ENCODE assay signal across 8 cellular contexts in the genomic region with DNA sequence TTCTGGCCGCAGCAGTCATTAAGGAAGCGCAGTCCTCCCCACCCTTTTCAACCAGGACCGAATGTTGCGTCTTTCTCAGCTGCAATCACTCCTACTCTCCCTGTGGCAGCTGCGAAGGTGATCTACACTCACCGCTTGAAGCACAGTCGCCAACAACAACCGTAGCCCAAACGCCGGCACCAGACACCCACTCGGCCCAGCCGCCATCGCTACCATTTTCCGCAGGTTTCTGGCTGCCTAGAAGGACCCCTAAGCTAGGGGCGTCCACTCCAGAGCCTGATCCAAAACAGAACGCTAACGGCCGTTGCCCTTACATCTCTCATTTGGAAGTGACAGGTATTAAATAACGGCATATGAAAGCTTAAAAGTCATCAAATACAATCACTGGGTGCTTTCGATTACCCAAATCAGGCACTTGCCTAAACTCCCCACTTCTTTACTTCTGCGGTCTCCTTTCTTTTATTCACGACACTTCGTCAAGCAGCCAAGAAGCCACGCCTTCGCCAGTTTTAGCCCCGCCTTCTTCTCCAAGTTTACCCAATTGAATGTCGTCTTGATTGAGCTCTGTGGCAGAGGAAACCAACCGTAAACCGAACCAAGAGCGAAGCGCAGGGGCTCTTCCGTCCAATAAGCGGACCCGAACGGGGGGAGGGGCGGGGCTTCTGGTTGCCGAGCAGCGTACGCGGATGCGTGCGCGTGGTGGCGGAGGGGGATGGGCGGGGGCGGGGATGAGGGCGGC. TPM values are rescaled to one million over a fixed set of nuclear protein-coding genes. Genes with fewer than 3 reads are reported as not detected.
A peak's percentile ranks its signal among the peaks of the same experiment; 100 is the strongest.
DNase-seq lines count a peak whose midpoint lies in the region; ATAC-seq and TF ChIP-seq lines count a peak whose summit lies in the region.

A gene (minus strand): TSS at position 231 of the 739 bp plus-strand sequence. CDS start 15 bp downstream, at position 216.

- H3K4me1 Mint-ChIP-seq in CD4-positive, alpha-beta memory T cell, result peaks cover 29 to 43% (median 41%) of the 10 kb centered on the region in 4 donors
- peaks cover 40% of the 10 kb centered on the region for H3K4me1 Mint-ChIP-seq in activated CD4-positive, alpha-beta memory T cell treated with anti-CD3 and anti-CD28 coated beads for 36 hours (ENCODE audit: low read depth)

- H3K4me1 ChIP-seq in CD4-positive, alpha-beta memory T cell (ENCODE audit: insufficient read depth, low read length), result peaks cover 47% of the 10 kb centered on the region
- peaks cover 18 to 21% of the 10 kb centered on the region in 2 donors for H3K4me1 ChIP-seq in duodenal mucosa (ENCODE audit: control insufficient read depth in 1 of 2, insufficient read depth in 2 of 2, low read length in 2 of 2)
- H3K4me1 ChIP-seq in liver (ENCODE audit: control insufficient read depth in 4 of 4, insufficient read depth in 4 of 4, low read length in 3 of 4), result peaks cover 3 to 25% (median 13%) of the 10 kb centered on the region in 4 donors

- DNase-seq in CD4-positive, alpha-beta memory T cell, result peak; percentile 98 to 100 (median 99)
- peak; percentile 99 for DNase-seq in HK-2 (ENCODE audit: unreplicated experiment)
- DNase-seq in NCI-H82 treated with DMSO at 0.1 percent for 48 hours (lab: John Stamatoyannopoulos, UW; ENCODE audit: unreplicated experiment), result peak; percentile 99
- DNase-seq in activated CD4-positive, alpha-beta memory T cell treated with anti-CD3 and anti-CD28 coated beads for 36 hours, result peak; percentile 99
- DNase-seq in stimulated activated CD4-positive, alpha-beta T cell treated with anti-CD3 and anti-CD28 coated beads, Interleukin-4, amount 100 ng/mL, for 24 hours, result peak; percentile 99

- TF ChIP-seq RAD21 in liver (IDR thresholded peaks at IDR 0.05), result peak in 1 of 2 donors; percentile 2

- H3K27me3 ChIP-seq in CD4-positive, alpha-beta memory T cell (ENCODE audit: insufficient read depth, low read length), result no peaks in the 10 kb centered on the region
- H3K27me3 ChIP-seq in duodenal mucosa (ENCODE audit: control insufficient read depth in 1 of 2, insufficient read depth in 2 of 2, low read length in 2 of 2) (no peaks in the 10 kb centered on the region), liver (ENCODE audit: control insufficient read depth in 4 of 4, insufficient read depth in 4 of 4, low read length in 3 of 4) (no peaks in the 10 kb centered on the region)

- no peaks in the 10 kb centered on the region for H3K9me3 ChIP-seq in CD4-positive, alpha-beta memory T cell (ENCODE audit: control insufficient read depth in 1 of 2, low read length in 2 of 2)
- H3K9me3 ChIP-seq in duodenal mucosa (ENCODE audit: control insufficient read depth in 1 of 2, low read length in 2 of 2), result no peaks in the 10 kb centered on the region
- no peaks in the 10 kb centered on the region for H3K9me3 ChIP-seq in liver (ENCODE audit: control insufficient read depth in 4 of 4, low read length in 3 of 4)

- no peaks in the 10 kb centered on the region for H3K36me3 ChIP-seq in CD4-positive, alpha-beta memory T cell (ENCODE audit: insufficient read depth, low read length)
- peaks cover 0 to 3% of the 10 kb centered on the region in 2 donors for H3K36me3 ChIP-seq in duodenal mucosa (ENCODE audit: control insufficient read depth in 1 of 2, insufficient read depth in 2 of 2, low read length in 2 of 2)
- H3K36me3 ChIP-seq in liver (ENCODE audit: control insufficient read depth in 4 of 4, insufficient read depth in 3 of 4, low read depth in 1 of 4, low read length in 3 of 4), result peaks cover 0 to 3% (median under 1%) of the 10 kb centered on the region in 4 donors

- no peak within 1 kb of the TSS for H3K4me3 Mint-ChIP-seq in CD4-positive, alpha-beta memory T cell
- no peak within 1 kb of the TSS for H3K4me3 Mint-ChIP-seq in activated CD4-positive, alpha-beta memory T cell treated with anti-CD3 and anti-CD28 coated beads for 36 hours

- no peak for TF ChIP-seq CTCF in liver (IDR thresholded peaks at IDR 0.05; ENCODE audit: low read depth, low read length, missing input control)

- H3K36me3 Mint-ChIP-seq in CD4-positive, alpha-beta memory T cell, result peaks cover 20 to 21% of the 10 kb centered on the region in 2 donors
- peaks cover 18% of the 10 kb centered on the region for H3K36me3 Mint-ChIP-seq in activated CD4-positive, alpha-beta memory T cell treated with anti-CD3 and anti-CD28 coated beads for 36 hours

- peak within 1 kb of the TSS; percentile 81 for H3K27ac ChIP-seq in CD4-positive, alpha-beta memory T cell (ENCODE audit: low read depth, low read length)
- H3K27ac ChIP-seq in duodenal mucosa (ENCODE audit: low read depth, low read length), result peak within 1 kb of the TSS; percentile 94
- peak within 1 kb of the TSS; percentile 89 to 91 for H3K27ac ChIP-seq in liver (ENCODE audit: low read depth in 1 of 2, low read length in 2 of 2)

- POLR2A ChIA-PET in CD4-positive, alpha-beta memory T cell (lab: Charles Lee; ENCODE audit: partially characterized antibody), result interaction anchor here (0.8 to 6.0 kb wide), 22 partner anchors 9 to 1770 kb away, joined by 3 to 74 read pairs (median 4); a partner anchor contains a TSS
- POLR2A ChIA-PET in activated CD4-positive, alpha-beta memory T cell treated with anti-CD3 and anti-CD28 coated beads for 36 hours (lab: Charles Lee), result interaction anchor here (0.6 to 2.3 kb wide), 6 partner anchors 11 to 518 kb away, joined by 3 to 20 read pairs (median 4); a partner anchor contains a TSS

- H3K4me3 ChIP-seq in CD4-positive, alpha-beta memory T cell (ENCODE audit: low read length in 2 of 2), result peak within 1 kb of the TSS; percentile 82 to 91
- H3K4me3 ChIP-seq in duodenal mucosa (ENCODE audit: low read depth in 1 of 2, low read length in 2 of 2) (peak within 1 kb of the TSS; percentile 98), liver (ENCODE audit: low read depth in 1 of 3, low read length in 3 of 3) (peak within 1 kb of the TSS; percentile 90 to 99 (median 99))

- H3K27ac Mint-ChIP-seq in CD4-positive, alpha-beta memory T cell, result peak within 1 kb of the TSS in 1 of 7 donors; percentile 31
- H3K27ac Mint-ChIP-seq in activated CD4-positive, alpha-beta memory T cell treated with anti-CD3 and anti-CD28 coated beads for 36 hours, result no peak within 1 kb of the TSS

- CTCF ChIA-PET in CD4-positive, alpha-beta memory T cell (lab: Charles Lee; ENCODE audit: partially characterized antibody), result interaction anchor here (0.7 to 4.9 kb wide), 6 partner anchors 10 to 1969 kb away, joined by 3 to 40 read pairs (median 3); a partner anchor contains a TSS
- CTCF ChIA-PET in activated CD4-positive, alpha-beta memory T cell treated with anti-CD3 and anti-CD28 coated beads for 36 hours (lab: Charles Lee), result interaction anchor here (1.3 to 6.2 kb wide), 4 partner anchors 81 to 209 kb away, joined by 3 to 37 read pairs (median 16); a partner anchor contains a TSS

- ATAC-seq in GM19455 (IDR thresholded peaks at IDR 0.05; ENCODE audit: unreplicated experiment), result peak; percentile 76

- H3K27me3 Mint-ChIP-seq in CD4-positive, alpha-beta memory T cell, result no peaks in the 10 kb centered on the region
- H3K27me3 Mint-ChIP-seq in activated CD4-positive, alpha-beta memory T cell treated with anti-CD3 and anti-CD28 coated beads for 36 hours, result no peaks in the 10 kb centered on the region

- H3K9ac ChIP-seq in duodenal mucosa (ENCODE audit: low read depth in 1 of 2, low read length in 2 of 2), result peak within 1 kb of the TSS; percentile 82 to 88
- H3K9ac ChIP-seq in liver (ENCODE audit: low read depth in 1 of 2, low read length in 2 of 2), result peak within 1 kb of the TSS; percentile 84 to 91

- H3K9me3 Mint-ChIP-seq in CD4-positive, alpha-beta memory T cell, result no peaks in the 10 kb centered on the region
- H3K9me3 Mint-ChIP-seq in activated CD4-positive, alpha-beta memory T cell treated with anti-CD3 and anti-CD28 coated beads for 36 hours, result no peaks in the 10 kb centered on the region

- intact Hi-C loops in CD4-positive, alpha-beta memory T cell (cut with micrococcal nuclease), result loop anchor here (1.0 to 10.0 kb wide), 9 partner anchors 49 to 1977 kb away; a partner anchor contains a TSS
- intact Hi-C loops in activated CD4-positive, alpha-beta memory T cell treated with anti-CD3 and anti-CD28 coated beads for 36 hours (cut with micrococcal nuclease), result loop anchor here (1.0 to 5.0 kb wide), 12 partner anchors 47 to 1977 kb away; a partner anchor contains a TSS

- WGBS in liver, result under 1% methylated on average over 47 of the region's 47 CpGs

TF ChIP-seq in liver, 16 proteins besides CTCF, POLR2A, EP300 and RAD21 (continues in another document):
- peak in 1 of 2 donors; percentile 67 for TF ChIP-seq JUND (IDR thresholded peaks at IDR 0.05)
- TF ChIP-seq HNF4A (conservative IDR thresholded peaks at IDR 0.05), result peak; percentile 28 to 36
- TF ChIP-seq, protein P1, sequence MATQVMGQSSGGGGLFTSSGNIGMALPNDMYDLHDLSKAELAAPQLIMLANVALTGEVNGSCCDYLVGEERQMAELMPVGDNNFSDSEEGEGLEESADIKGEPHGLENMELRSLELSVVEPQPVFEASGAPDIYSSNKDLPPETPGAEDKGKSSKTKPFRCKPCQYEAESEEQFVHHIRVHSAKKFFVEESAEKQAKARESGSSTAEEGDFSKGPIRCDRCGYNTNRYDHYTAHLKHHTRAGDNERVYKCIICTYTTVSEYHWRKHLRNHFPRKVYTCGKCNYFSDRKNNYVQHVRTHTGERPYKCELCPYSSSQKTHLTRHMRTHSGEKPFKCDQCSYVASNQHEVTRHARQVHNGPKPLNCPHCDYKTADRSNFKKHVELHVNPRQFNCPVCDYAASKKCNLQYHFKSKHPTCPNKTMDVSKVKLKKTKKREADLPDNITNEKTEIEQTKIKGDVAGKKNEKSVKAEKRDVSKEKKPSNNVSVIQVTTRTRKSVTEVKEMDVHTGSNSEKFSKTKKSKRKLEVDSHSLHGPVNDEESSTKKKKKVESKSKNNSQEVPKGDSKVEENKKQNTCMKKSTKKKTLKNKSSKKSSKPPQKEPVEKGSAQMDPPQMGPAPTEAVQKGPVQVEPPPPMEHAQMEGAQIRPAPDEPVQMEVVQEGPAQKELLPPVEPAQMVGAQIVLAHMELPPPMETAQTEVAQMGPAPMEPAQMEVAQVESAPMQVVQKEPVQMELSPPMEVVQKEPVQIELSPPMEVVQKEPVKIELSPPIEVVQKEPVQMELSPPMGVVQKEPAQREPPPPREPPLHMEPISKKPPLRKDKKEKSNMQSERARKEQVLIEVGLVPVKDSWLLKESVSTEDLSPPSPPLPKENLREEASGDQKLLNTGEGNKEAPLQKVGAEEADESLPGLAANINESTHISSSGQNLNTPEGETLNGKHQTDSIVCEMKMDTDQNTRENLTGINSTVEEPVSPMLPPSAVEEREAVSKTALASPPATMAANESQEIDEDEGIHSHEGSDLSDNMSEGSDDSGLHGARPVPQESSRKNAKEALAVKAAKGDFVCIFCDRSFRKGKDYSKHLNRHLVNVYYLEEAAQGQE (IDR thresholded peaks at IDR 0.05), result no peak
- TF ChIP-seq, protein P2, sequence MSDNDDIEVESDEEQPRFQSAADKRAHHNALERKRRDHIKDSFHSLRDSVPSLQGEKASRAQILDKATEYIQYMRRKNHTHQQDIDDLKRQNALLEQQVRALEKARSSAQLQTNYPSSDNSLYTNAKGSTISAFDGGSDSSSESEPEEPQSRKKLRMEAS (IDR thresholded peaks at IDR 0.05), result no peak

RNA-seq across cellular contexts. Expression of the gene that starts here (rescaled TPM):
- 100 to 1,000 TPM; 151 to 169 TPM for total RNA-seq in CD4-positive, alpha-beta memory T cell
- 100 to 1,000 TPM; 298 to 392 TPM for polyA plus RNA-seq in CD4-positive, alpha-beta memory T cell
- total RNA-seq in activated CD4-positive, alpha-beta memory T cell treated with anti-CD3 and anti-CD28 coated beads for 36 hours, result 100 to 1,000 TPM; 127 to 139 TPM
- 100 to 1,000 TPM in 1 of 2 donors, 10 to 100 TPM in 1; 98.5 to 101 TPM for total RNA-seq in liver
- 100 to 1,000 TPM in 1 of 2 donors, 10 to 100 TPM in 1; 80.4 to 143 TPM for polyA plus RNA-seq in liver

Comparison
In these comparisons a context has a peak if more than half of its experiments do, and no peak if none do; other contexts are left out.
1. Peak in every context shown above with its lines: DNase-seq, ATAC-seq, H3K4me3 ChIP-seq and H3K27ac ChIP-seq.